20 cellular contexts compared by ENCODE assay signal in the genomic region with DNA sequence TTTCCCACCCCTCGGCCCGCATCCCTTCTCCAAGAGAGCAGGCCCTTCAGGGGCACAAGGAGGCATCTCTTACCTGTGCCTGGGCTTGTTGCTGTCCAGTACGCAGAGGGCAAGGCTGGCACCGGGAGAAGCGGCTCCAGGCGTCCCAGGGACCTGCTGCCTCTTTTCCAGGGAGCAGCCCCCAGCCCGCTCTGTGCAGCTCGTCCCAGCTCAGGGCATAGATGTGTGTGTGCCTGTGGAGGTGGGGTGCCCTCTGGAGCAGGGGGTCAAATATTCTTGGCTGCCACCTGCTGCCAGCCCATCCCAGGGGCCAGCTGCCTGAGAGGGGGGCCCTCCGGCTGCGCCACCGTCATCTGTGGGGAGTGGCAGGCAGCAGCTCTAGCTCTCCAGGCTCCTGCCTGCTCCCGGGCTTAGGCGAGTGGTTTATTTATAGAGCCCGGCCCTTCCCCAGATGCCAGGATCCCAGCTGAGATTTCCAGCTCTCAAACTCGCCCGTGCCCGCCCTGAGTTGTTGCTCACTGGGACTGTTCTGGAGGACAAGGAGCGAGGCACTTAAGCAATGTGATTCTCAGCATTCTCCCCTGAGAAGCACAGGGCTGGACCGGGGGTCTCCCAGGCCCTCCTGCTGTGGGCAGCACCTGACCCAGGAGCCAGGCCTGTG.
DNase-seq lines count a peak whose midpoint lies in the region; ATAC-seq and TF ChIP-seq lines count a peak whose summit lies in the region.
"Had no signal": no experiment of that assay in that cellular context is flagged by ENCODE, and none has a peak within 500 bp of the region (broad histone marks: within the 10 kb centered on the region; RNA-seq: fewer than 3 reads in every experiment).

No MANE protein-coding gene starts in this region.

- peaks cover 21% of the 10 kb centered on the region for H3K27me3 ChIP-seq in BE2C

- H3K4me1 ChIP-seq in BE2C, result no peaks in the 10 kb centered on the region

- no peaks in the 10 kb centered on the region for H3K36me3 ChIP-seq in BE2C

- H3K4me3 ChIP-seq in epithelial cell of esophagus (ENCODE audit: low read length) (no peak overlapping the region), BE2C (ENCODE audit: low read depth, low read length) (no peak overlapping the region)
- H3K4me3 ChIP-seq: SK-N-MC had no signal

- H3K9me3 ChIP-seq in BE2C, result no peaks in the 10 kb centered on the region

- DNase-seq in activated CD8-positive, alpha-beta memory T cell treated with anti-CD3 and anti-CD28 coated beads, Interleukin-2, amount 50 U/mL, for 4 hours, result peak; percentile 11
- no peak for DNase-seq in activated CD8-positive, alpha-beta memory T cell treated with anti-CD3 and anti-CD28 coated beads for 24 hours
- DNase-seq in epithelial cell of esophagus (ENCODE audit: low read depth) (peak; percentile 69), mesenteric fat pad (ENCODE audit: low spot score) (peak; percentile 83), COLO829 (ENCODE audit: low spot score) (no peak), BE2C (no peak), cortex of kidney (lab: John Stamatoyannopoulos, UW) (no peak)
- DNase-seq: activated CD4-positive, alpha-beta T cell treated with anti-CD3 and anti-CD28 coated beads for 36 hours; activated naive CD4-positive, alpha-beta T cell treated with anti-CD3 and anti-CD28 coated beads, Interleukin-2, amount 10 ng/mL, durations not matched to agents 7 days and 5 days; CD8-positive, alpha-beta T cell; foreskin melanocyte; HFFc6; Kasumi-1; naive thymus-derived CD4-positive, alpha-beta T cell; NCI-H1105; NCI-H510A; OCI-M1; stimulated activated naive CD8-positive, alpha-beta T cell treated with anti-CD3 and anti-CD28 coated beads, Interleukin-15, Interleukin-2, amounts not matched to agents 100 U/mL and 50 U/mL, for 24 hours had no signal

- ATAC-seq in HG03378 (IDR thresholded peaks at IDR 0.05; ENCODE audit: unreplicated experiment), result no peak
- ATAC-seq: activated CD4-positive, alpha-beta T cell treated with anti-CD3 and anti-CD28 coated beads for 36 hours; CD8-positive, alpha-beta T cell; naive thymus-derived CD4-positive, alpha-beta T cell; stimulated activated naive CD8-positive, alpha-beta T cell treated with anti-CD3 and anti-CD28 coated beads, Interleukin-15, Interleukin-2, amounts not matched to agents 100 U/mL and 50 U/mL, for 24 hours had no signal

- TF ChIP-seq CTCF in epithelial cell of esophagus (IDR thresholded peaks at IDR 0.05; ENCODE audit: insufficient read depth, low read depth, low read length, missing control alignments), result no peak
- no peak for TF ChIP-seq CTCF in BE2C (IDR thresholded peaks at IDR 0.05; ENCODE audit: low read depth, low read length)

Comparison
In these comparisons a context has a peak if more than half of its experiments do, and no peak if none do; other contexts are left out.
1. DNase-seq: peak in activated CD8-positive, alpha-beta memory T cell treated with anti-CD3 and anti-CD28 coated beads, Interleukin-2, amount 50 U/mL, for 4 hours (single experiment), epithelial cell of esophagus (single experiment) and mesenteric fat pad (single experiment); none in activated CD8-positive, alpha-beta memory T cell treated with anti-CD3 and anti-CD28 coated beads for 24 hours (single experiment), COLO829 (single experiment), BE2C (single experiment) and cortex of kidney (single experiment).